In genomic region chr19:14503285-14503684, GRCh38 we compare ENCODE assay signal across 2 cellular contexts.
TF ChIP-seq lines count a peak whose summit lies in the region.

No MANE protein-coding gene starts in this region.

TF ChIP-seq in IMR-90, 13 proteins besides CTCF, POLR2A, EP300 and RAD21:
- no peak for TF ChIP-seq NFE2L2 (IDR thresholded peaks at IDR 0.05; ENCODE audit: low read depth, low read length)
- no peak for TF ChIP-seq RCOR1 (IDR thresholded peaks at IDR 0.05; ENCODE audit: insufficient replicate concordance, low read length)
- TF ChIP-seq CHD1 (IDR thresholded peaks at IDR 0.05; ENCODE audit: low read depth, low read length): no peak
- no peak for TF ChIP-seq SMC3 (IDR thresholded peaks at IDR 0.05; ENCODE audit: low read depth, low read length)
- TF ChIP-seq MXI1 (IDR thresholded peaks at IDR 0.05; ENCODE audit: borderline replicate concordance, low read depth, low read length): no peak

TF ChIP-seq in GM12878, 131 proteins besides CTCF, POLR2A, EP300 and RAD21:
- TF ChIP-seq, protein P1, sequence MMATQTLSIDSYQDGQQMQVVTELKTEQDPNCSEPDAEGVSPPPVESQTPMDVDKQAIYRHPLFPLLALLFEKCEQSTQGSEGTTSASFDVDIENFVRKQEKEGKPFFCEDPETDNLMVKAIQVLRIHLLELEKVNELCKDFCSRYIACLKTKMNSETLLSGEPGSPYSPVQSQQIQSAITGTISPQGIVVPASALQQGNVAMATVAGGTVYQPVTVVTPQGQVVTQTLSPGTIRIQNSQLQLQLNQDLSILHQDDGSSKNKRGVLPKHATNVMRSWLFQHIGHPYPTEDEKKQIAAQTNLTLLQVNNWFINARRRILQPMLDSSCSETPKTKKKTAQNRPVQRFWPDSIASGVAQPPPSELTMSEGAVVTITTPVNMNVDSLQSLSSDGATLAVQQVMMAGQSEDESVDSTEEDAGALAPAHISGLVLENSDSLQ (IDR thresholded peaks at IDR 0.05): peak; percentile 41; the same call in 1 of the 2 replicates
- no peak for TF ChIP-seq RBBP5 (conservative IDR thresholded peaks at IDR 0.05)
